In the genomic region with DNA sequence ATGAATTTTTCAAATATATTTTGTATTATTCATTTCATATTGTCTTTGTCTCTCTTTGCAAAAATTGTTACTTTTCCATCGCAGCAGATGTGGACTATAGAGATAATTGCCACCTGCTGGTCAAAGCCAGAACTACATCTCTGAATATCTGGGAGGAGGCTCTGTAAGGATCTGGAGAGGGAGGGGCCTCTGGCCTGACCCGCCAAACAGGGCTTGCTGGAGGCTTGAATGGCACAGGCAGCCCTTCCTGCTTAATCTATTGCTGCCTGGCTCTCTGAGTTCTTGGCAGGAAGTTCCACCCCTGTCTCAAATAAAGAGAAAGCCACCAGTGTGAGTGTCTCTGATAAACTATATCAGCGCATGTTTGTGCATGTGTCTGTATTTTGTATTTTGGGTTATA, we compare ENCODE assay signal across 8 cellular contexts.
A peak's percentile ranks its signal among the peaks of the same experiment; 100 is the strongest.
DNase-seq lines count a peak whose midpoint lies in the region; ATAC-seq and TF ChIP-seq lines count a peak whose summit lies in the region.

No MANE protein-coding gene starts in this region.

- peak; percentile 82 for DNase-seq in Daoy (ENCODE audit: low read depth)
- DNase-seq in GM23338 (ENCODE audit: low spot score), result peak; percentile 92
- DNase-seq in Kasumi-1 (lab: John Stamatoyannopoulos, UW), result peak; percentile 77 to 81
- DNase-seq in Peyer's patch, result peak in 2 of 3 donors; percentile 82 to 93
- peak; percentile 71 for DNase-seq in activated T-cell treated with anti-CD3 and anti-CD28 coated beads, Interleukin-2, amount 50 U/mL, for 4 hours
- peak; percentile 26 for DNase-seq in esophagus squamous epithelium (lab: John Stamatoyannopoulos, UW)
- peak; percentile 40 for DNase-seq in natural killer cell
- DNase-seq in stimulated activated naive CD4-positive, alpha-beta T cell (lab: John Stamatoyannopoulos, UW), result peak; percentile 39 to 86 (median 72)

- H2AFZ ChIP-seq in GM23338, result no peak overlapping the region

- H3K36me3 Mint-ChIP-seq in GM23338 (ENCODE audit: low read depth) (no peaks in the 10 kb centered on the region), natural killer cell (no peaks in the 10 kb centered on the region)
- H3K36me3 Mint-ChIP-seq in activated T-cell treated with anti-CD3 and anti-CD28 coated beads, Interleukin-2, amount 50 U/mL, for 4 hours (ENCODE audit: insufficient read depth), result no peaks in the 10 kb centered on the region

- H3K9me3 Mint-ChIP-seq in GM23338, result no peaks in the 10 kb centered on the region
- no peaks in the 10 kb centered on the region for H3K9me3 Mint-ChIP-seq in activated T-cell treated with anti-CD3 and anti-CD28 coated beads, Interleukin-2, amount 50 U/mL, for 4 hours
- no peaks in the 10 kb centered on the region for H3K9me3 Mint-ChIP-seq in natural killer cell

- no peak overlapping the region for H3K4me2 ChIP-seq in GM23338

- peaks cover 2% of the 10 kb centered on the region; the same call in 1 of the 3 replicates for H3K4me1 Mint-ChIP-seq in GM23338
- H3K4me1 Mint-ChIP-seq in activated T-cell treated with anti-CD3 and anti-CD28 coated beads, Interleukin-2, amount 50 U/mL, for 4 hours (ENCODE audit: low read depth), result peaks cover 7% of the 10 kb centered on the region
- peaks cover 0 to 7% of the 10 kb centered on the region in 2 donors for H3K4me1 Mint-ChIP-seq in natural killer cell

- H3K4me3 ChIP-seq in GM23338, result no peak overlapping the region
- no peak overlapping the region for H3K4me3 ChIP-seq in Peyer's patch
- peak overlapping the region in 1 of 4 donors; percentile 26 for H3K4me3 ChIP-seq in esophagus squamous epithelium

- no peaks in the 10 kb centered on the region for H3K9me2 ChIP-seq in GM23338 (ENCODE audit: insufficient read depth)

- H3K4me1 ChIP-seq in GM23338 (ENCODE audit: insufficient read depth), result no peaks in the 10 kb centered on the region
- H3K4me1 ChIP-seq in Peyer's patch, result no peaks in the 10 kb centered on the region
- H3K4me1 ChIP-seq in esophagus squamous epithelium, result no peaks in the 10 kb centered on the region

- no peaks in the 10 kb centered on the region for H4K20me1 ChIP-seq in GM23338 (replicated peaks; ENCODE audit: insufficient read depth)

- H3K27ac ChIP-seq in GM23338 (ENCODE audit: low read depth) (no peak overlapping the region), Peyer's patch (no peak overlapping the region), esophagus squamous epithelium (no peak overlapping the region)

- H3K27me3 Mint-ChIP-seq in GM23338 (ENCODE audit: insufficient read depth, low read depth, poor library complexity) (no peaks in the 10 kb centered on the region), natural killer cell (ENCODE audit: low read depth in 2 of 2) (peaks cover 0 to 9% of the 10 kb centered on the region in 2 donors)
- H3K27me3 Mint-ChIP-seq in activated T-cell treated with anti-CD3 and anti-CD28 coated beads, Interleukin-2, amount 50 U/mL, for 4 hours (ENCODE audit: low read depth), result no peaks in the 10 kb centered on the region

- peak overlapping the region; percentile 43; the same call in 1 of the 3 replicates for H3K4me3 Mint-ChIP-seq in GM23338
- peak overlapping the region; percentile 62 for H3K4me3 Mint-ChIP-seq in activated T-cell treated with anti-CD3 and anti-CD28 coated beads, Interleukin-2, amount 50 U/mL, for 4 hours
- peak overlapping the region; percentile 15 for H3K4me3 Mint-ChIP-seq in natural killer cell

- H3K36me3 ChIP-seq in GM23338 (ENCODE audit: insufficient read depth), result no peaks in the 10 kb centered on the region
- no peaks in the 10 kb centered on the region for H3K36me3 ChIP-seq in Peyer's patch
- H3K36me3 ChIP-seq in esophagus squamous epithelium, result no peaks in the 10 kb centered on the region

- no peaks in the 10 kb centered on the region for H3K27me3 ChIP-seq in GM23338 (ENCODE audit: insufficient read depth)
- no peaks in the 10 kb centered on the region for H3K27me3 ChIP-seq in Peyer's patch
- H3K27me3 ChIP-seq in esophagus squamous epithelium, result no peaks in the 10 kb centered on the region

- intact Hi-C loops in esophagus squamous epithelium (cut with DNase I) (no loop called here), natural killer cell (cut with micrococcal nuclease) (loop anchor here (2.0 to 5.0 kb wide), 2 partner anchors 202 to 385 kb away; no protein-coding TSS in a partner anchor)

- peak; percentile 60 for TF ChIP-seq CTCF in GM23338 (conservative IDR thresholded peaks at IDR 0.05; ENCODE audit: low read depth in 2 of 2)
- TF ChIP-seq CTCF in Peyer's patch (IDR thresholded peaks at IDR 0.05), result peak; percentile 53 to 68 (median 63)
- peak; percentile 53 to 84 (median 78) for TF ChIP-seq CTCF in esophagus squamous epithelium (IDR thresholded peaks at IDR 0.05)
- TF ChIP-seq CTCF in natural killer cell (IDR thresholded peaks at IDR 0.05), result peak; percentile 51

- peak overlapping the region; percentile 67; the same call in 1 of the 2 replicates for H3K27ac Mint-ChIP-seq in GM23338
- no peak overlapping the region for H3K27ac Mint-ChIP-seq in natural killer cell

- H3F3A ChIP-seq in GM23338 (replicated peaks; ENCODE audit: low read depth), result no peaks in the 10 kb centered on the region

- TF ChIP-seq POLR2A in Peyer's patch (IDR thresholded peaks at IDR 0.05), result no peak
- no peak for TF ChIP-seq POLR2A in esophagus squamous epithelium (IDR thresholded peaks at IDR 0.05)

- H3K9me3 ChIP-seq in Peyer's patch, result no peaks in the 10 kb centered on the region
- no peaks in the 10 kb centered on the region for H3K9me3 ChIP-seq in esophagus squamous epithelium

- 0 to 12% methylated on average over 2 to 3 of the region's 3 CpGs for WGBS in esophagus squamous epithelium, 2 donors

- ATAC-seq in GM23338, result peak; percentile 100
- peak; percentile 100 for ATAC-seq in activated T-cell treated with anti-CD3 and anti-CD28 coated beads, Interleukin-2, amount 50 U/mL, for 4 hours
- ATAC-seq in natural killer cell, result peak; percentile 99 to 100 (median 100)

- H3K79me2 ChIP-seq in GM23338 (replicated peaks; ENCODE audit: insufficient read depth), result no peaks in the 10 kb centered on the region

TF ChIP-seq in GM23338, 12 proteins besides CTCF, POLR2A, EP300 and RAD21 (continues in another document):
- TF ChIP-seq NANOG (IDR thresholded peaks at IDR 0.05; ENCODE audit: borderline replicate concordance), result no peak
- TF ChIP-seq STAT1 (IDR thresholded peaks at IDR 0.05; ENCODE audit: unreplicated experiment), result no peak
- TF ChIP-seq, protein P1, sequence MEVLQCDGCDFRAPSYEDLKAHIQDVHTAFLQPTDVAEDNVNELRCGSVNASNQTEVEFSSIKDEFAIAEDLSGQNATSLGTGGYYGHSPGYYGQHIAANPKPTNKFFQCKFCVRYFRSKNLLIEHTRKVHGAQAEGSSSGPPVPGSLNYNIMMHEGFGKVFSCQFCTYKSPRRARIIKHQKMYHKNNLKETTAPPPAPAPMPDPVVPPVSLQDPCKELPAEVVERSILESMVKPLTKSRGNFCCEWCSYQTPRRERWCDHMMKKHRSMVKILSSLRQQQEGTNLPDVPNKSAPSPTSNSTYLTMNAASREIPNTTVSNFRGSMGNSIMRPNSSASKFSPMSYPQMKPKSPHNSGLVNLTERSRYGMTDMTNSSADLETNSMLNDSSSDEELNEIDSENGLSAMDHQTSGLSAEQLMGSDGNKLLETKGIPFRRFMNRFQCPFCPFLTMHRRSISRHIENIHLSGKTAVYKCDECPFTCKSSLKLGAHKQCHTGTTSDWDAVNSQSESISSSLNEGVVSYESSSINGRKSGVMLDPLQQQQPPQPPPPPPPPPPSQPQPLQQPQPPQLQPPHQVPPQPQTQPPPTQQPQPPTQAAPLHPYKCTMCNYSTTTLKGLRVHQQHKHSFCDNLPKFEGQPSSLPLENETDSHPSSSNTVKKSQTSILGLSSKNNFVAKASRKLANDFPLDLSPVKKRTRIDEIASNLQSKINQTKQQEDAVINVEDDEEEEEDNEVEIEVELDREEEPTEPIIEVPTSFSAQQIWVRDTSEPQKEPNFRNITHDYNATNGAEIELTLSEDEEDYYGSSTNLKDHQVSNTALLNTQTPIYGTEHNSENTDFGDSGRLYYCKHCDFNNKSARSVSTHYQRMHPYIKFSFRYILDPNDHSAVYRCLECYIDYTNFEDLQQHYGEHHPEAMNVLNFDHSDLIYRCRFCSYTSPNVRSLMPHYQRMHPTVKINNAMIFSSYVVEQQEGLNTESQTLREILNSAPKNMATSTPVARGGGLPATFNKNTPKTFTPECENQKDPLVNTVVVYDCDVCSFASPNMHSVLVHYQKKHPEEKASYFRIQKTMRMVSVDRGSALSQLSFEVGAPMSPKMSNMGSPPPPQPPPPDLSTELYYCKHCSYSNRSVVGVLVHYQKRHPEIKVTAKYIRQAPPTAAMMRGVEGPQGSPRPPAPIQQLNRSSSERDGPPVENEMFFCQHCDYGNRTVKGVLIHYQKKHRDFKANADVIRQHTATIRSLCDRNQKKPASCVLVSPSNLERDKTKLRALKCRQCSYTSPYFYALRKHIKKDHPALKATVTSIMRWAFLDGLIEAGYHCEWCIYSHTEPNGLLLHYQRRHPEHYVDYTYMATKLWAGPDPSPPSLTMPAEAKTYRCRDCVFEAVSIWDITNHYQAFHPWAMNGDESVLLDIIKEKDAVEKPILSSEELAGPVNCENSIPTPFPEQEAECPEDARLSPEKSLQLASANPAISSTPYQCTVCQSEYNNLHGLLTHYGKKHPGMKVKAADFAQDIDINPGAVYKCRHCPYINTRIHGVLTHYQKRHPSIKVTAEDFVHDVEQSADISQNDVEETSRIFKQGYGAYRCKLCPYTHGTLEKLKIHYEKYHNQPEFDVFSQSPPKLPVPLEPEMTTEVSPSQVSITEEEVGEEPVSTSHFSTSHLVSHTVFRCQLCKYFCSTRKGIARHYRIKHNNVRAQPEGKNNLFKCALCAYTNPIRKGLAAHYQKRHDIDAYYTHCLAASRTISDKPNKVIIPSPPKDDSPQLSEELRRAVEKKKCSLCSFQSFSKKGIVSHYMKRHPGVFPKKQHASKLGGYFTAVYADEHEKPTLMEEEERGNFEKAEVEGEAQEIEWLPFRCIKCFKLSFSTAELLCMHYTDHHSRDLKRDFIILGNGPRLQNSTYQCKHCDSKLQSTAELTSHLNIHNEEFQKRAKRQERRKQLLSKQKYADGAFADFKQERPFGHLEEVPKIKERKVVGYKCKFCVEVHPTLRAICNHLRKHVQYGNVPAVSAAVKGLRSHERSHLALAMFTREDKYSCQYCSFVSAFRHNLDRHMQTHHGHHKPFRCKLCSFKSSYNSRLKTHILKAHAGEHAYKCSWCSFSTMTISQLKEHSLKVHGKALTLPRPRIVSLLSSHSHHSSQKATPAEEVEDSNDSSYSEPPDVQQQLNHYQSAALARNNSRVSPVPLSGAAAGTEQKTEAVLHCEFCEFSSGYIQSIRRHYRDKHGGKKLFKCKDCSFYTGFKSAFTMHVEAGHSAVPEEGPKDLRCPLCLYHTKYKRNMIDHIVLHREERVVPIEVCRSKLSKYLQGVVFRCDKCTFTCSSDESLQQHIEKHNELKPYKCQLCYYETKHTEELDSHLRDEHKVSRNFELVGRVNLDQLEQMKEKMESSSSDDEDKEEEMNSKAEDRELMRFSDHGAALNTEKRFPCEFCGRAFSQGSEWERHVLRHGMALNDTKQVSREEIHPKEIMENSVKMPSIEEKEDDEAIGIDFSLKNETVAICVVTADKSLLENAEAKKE (CRISPR knock-in tag; IDR thresholded peaks at IDR 0.05), result no peak
- no peak for TF ChIP-seq EZH2 (IDR thresholded peaks at IDR 0.05; ENCODE audit: low read depth, unreplicated experiment)

Comparison
In these comparisons a context has a peak if more than half of its experiments do, and no peak if none do; other contexts are left out.
1. DNase-seq: peak in every context shown above with its lines; median percentile 92 in GM23338; 88 in Peyer's patch; 82 in Daoy; 79 in Kasumi-1; 72 in stimulated activated naive CD4-positive, alpha-beta T cell; 71 in activated T-cell treated with anti-CD3 and anti-CD28 coated beads, Interleukin-2, amount 50 U/mL, for 4 hours; 40 in natural killer cell; 26 in esophagus squamous epithelium.